10 cellular contexts compared by ENCODE assay signal in genomic region chr5:147508711-147509040, GRCh38. TPM values are rescaled to one million over a fixed set of nuclear protein-coding genes. Genes with fewer than 3 reads are reported as not detected.
DNase-seq lines count a peak whose midpoint lies in the region; ATAC-seq and TF ChIP-seq lines count a peak whose summit lies in the region.
"Had no signal": no experiment of that assay in that cellular context is flagged by ENCODE, and none has a peak within 500 bp of the region (broad histone marks: within the 10 kb centered on the region; RNA-seq: fewer than 3 reads in every experiment).

No MANE protein-coding gene starts in this region.

- H3K36me3 ChIP-seq in lung (ENCODE audit: control insufficient read depth in 2 of 2, insufficient read depth in 2 of 2, low read length in 2 of 2) = no peaks in the 10 kb centered on the region
- H3K36me3 ChIP-seq in testis (ENCODE audit: low read depth, missing control alignments) = no peaks in the 10 kb centered on the region

- H3K9me3 ChIP-seq in lung (ENCODE audit: control insufficient read depth in 2 of 2, insufficient read depth in 1 of 2, low read length in 1 of 2) (no peaks in the 10 kb centered on the region), testis (no peaks in the 10 kb centered on the region)

- no peak for TF ChIP-seq POLR2A in testis (IDR thresholded peaks at IDR 0.05)

- H3K27me3 ChIP-seq in lung (ENCODE audit: control insufficient read depth, insufficient read depth) (no peaks in the 10 kb centered on the region), testis (no peaks in the 10 kb centered on the region)

- intact Hi-C loops in testis (cut with DNase I; ENCODE audit: low total_unique reads) = no loop called here

- DNase-seq in NCI-H748 (lab: John Stamatoyannopoulos, UW; ENCODE audit: unreplicated experiment) (peak; percentile 77), choroid plexus epithelial cell (ENCODE audit: low read depth) (no peak), lung (ENCODE audit: low spot score) (no peak), testis (no peak), SIG-M5 treated with dmso at 0.1 percent for 504 hours (lab: John Stamatoyannopoulos, UW; ENCODE audit: unreplicated experiment) (no peak), OCI-M2 (lab: John Stamatoyannopoulos, UW; ENCODE audit: unreplicated experiment) (no peak)
- no peak for DNase-seq in activated CD4-positive, alpha-beta T cell treated with anti-CD3 and anti-CD28 coated beads, Interleukin-2, amount 50 U/mL, for 1 hour
- DNase-seq: hippocampal formation, NCI-H1694 treated with DMSO at 0.1 percent for 48 hours had no signal

- ATAC-seq in lung (ENCODE audit: insufficient read depth, low FRiP score) (no peak), GM21786 (IDR thresholded peaks at IDR 0.05; ENCODE audit: unreplicated experiment) (no peak)

- H3K27ac ChIP-seq in lung (ENCODE audit: low read depth in 1 of 2, low read length in 1 of 2) (peak overlapping the region in 1 of 2 donors; percentile 87), testis (peak overlapping the region in 1 of 2 donors; percentile 35)

- 30 to 52% methylated on average over 7 of the region's 7 CpGs for WGBS in lung, 2 donors
- 16 to 28% methylated on average over 7 of the region's 7 CpGs for WGBS in testis, 2 donors

- TF ChIP-seq CTCF in choroid plexus epithelial cell (conservative IDR thresholded peaks at IDR 0.05; ENCODE audit: low read depth, low read length) (no peak), lung (IDR thresholded peaks at IDR 0.05; ENCODE audit: control extremely low read depth, extremely low read depth) (no peak), testis (IDR thresholded peaks at IDR 0.05) (no peak)

- H3K4me1 ChIP-seq in lung (ENCODE audit: control insufficient read depth in 2 of 2, insufficient read depth in 2 of 2, low read length in 2 of 2) (peaks cover 3 to 4% of the 10 kb centered on the region in 2 donors), testis (no peaks in the 10 kb centered on the region)

- peak overlapping the region; percentile 72 for H3K4me3 ChIP-seq in choroid plexus epithelial cell (ENCODE audit: low read depth, low read length)
- peak overlapping the region; percentile 57 for H3K4me3 ChIP-seq in lung
- peak overlapping the region; percentile 54 to 68 for H3K4me3 ChIP-seq in testis

RNA-seq across cellular contexts. Expression of gene DPYSL3, which starts 1.2 kb away (rescaled TPM):
- total RNA-seq in lung (100 to 1,000 TPM in 1 of 2 donors, 10 to 100 TPM in 1; 67.6 to 112 TPM), testis (10 to 100 TPM; 42.5 to 68.9 TPM)
- polyA plus RNA-seq in lung (10 to 100 TPM; 13.8 to 19.8 TPM), testis (ENCODE audit: insufficient read depth, low read depth, low replicate concordance) (71.6 TPM)
